ENCODE assay signal across 1 cellular context in genomic region chrX:39149761-39150160, GRCh38.
TF ChIP-seq lines count a peak whose summit lies in the region.

No MANE protein-coding gene starts in this region.

TF ChIP-seq in GM23338, 12 proteins besides CTCF, POLR2A, EP300 and RAD21 (continued from another document):
- no peak for TF ChIP-seq EZH2phosphoT487 (IDR thresholded peaks at IDR 0.05; ENCODE audit: unreplicated experiment)
